ENCODE assay signal across 2 cellular contexts in genomic region chr17:69175262-69175811, GRCh38.
TF ChIP-seq lines count a peak whose summit lies in the region.

No MANE protein-coding gene starts in this region.

TF ChIP-seq in HCT116, 20 proteins besides CTCF, POLR2A, EP300 and RAD21:
- TF ChIP-seq, protein P1, sequence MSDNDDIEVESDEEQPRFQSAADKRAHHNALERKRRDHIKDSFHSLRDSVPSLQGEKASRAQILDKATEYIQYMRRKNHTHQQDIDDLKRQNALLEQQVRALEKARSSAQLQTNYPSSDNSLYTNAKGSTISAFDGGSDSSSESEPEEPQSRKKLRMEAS (IDR thresholded peaks at IDR 0.05): no peak
- no peak for TF ChIP-seq YY1 (IDR thresholded peaks at IDR 0.05; ENCODE audit: extremely low read depth, insufficient replicate concordance, low read depth, low read length)
- peak; percentile 29; the same call in 1 of the 2 replicates for TF ChIP-seq SIN3A (IDR thresholded peaks at IDR 0.05; ENCODE audit: low read depth)
- no peak for TF ChIP-seq TCF7L2 (IDR thresholded peaks at IDR 0.05; ENCODE audit: borderline replicate concordance, extremely low read depth, insufficient read depth, insufficient read length)
TF ChIP-seq in HCT116: peak in this region for 1.

TF ChIP-seq in endothelial cell of umbilical vein, 7 proteins besides CTCF, POLR2A, EP300 and RAD21:
- TF ChIP-seq FOS (IDR thresholded peaks at IDR 0.05; ENCODE audit: borderline replicate concordance, insufficient read depth, low read length) (no peak), EZH2 (IDR thresholded peaks at IDR 0.05; ENCODE audit: borderline replicate concordance, low read depth, low read length, severe bottlenecking) (no peak), MYC (IDR thresholded peaks at IDR 0.05; ENCODE audit: low read depth, low read length) (no peak), GATA2 (IDR thresholded peaks at IDR 0.05; ENCODE audit: insufficient read depth, insufficient read length, low read depth, low read length) (no peak)
- TF ChIP-seq, protein P1 (IDR thresholded peaks at IDR 0.05; ENCODE audit: insufficient read depth, insufficient read length): no peak
